Comparison of ENCODE assay signal across 8 cellular contexts in the genomic region with DNA sequence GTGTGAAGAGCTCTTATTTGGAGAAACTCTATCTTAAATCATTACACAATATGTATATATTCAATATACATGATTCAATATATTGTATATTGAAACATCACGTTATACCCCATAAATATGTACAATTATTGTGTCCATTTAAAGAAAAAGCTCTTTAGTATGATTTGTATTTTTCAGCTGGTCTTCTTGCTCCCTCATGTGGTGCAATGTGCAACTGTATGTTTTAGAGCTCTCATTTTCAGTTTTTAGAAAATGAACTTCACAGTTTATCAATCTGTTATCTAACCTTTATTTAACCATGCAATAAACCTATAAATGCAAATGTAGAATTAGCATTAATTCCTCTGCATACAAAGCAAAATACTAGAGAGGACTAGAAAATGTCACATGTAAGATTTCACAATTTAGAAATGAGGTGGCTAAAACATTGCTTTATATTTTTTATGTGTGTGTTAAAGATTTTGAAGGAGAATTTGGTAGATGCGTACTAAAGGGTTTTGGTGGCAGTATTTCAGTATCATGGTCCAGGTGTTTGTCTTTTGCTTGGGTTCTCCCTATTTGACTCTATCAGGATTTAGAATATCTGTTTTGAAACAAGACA.
DNase-seq lines count a peak whose midpoint lies in the region; ATAC-seq, FAIRE-seq and TF ChIP-seq lines count a peak whose summit lies in the region.

No MANE protein-coding gene starts in this region.

- H3K9me3 ChIP-seq in DOHH2 (ENCODE audit: control insufficient read depth, insufficient read depth, low read length) (no peaks in the 10 kb centered on the region), GM12878 (replicated peaks; ENCODE audit: control insufficient read depth, insufficient read depth, low read length) (no peaks in the 10 kb centered on the region)

- H4K20me1 ChIP-seq in DOHH2 (ENCODE audit: control insufficient read depth, insufficient read depth, low read depth, low read length) (no peaks in the 10 kb centered on the region), GM12878 (ENCODE audit: control insufficient read depth, insufficient read depth) (no peaks in the 10 kb centered on the region)

- no peaks in the 10 kb centered on the region for H3K4me1 ChIP-seq in DOHH2 (ENCODE audit: control insufficient read depth, low read length)
- no peaks in the 10 kb centered on the region for H3K4me1 ChIP-seq in GM12878 (ENCODE audit: control insufficient read depth, insufficient read depth, low read length)

- RAD21 ChIA-PET in GM12878 (lab: Charles Lee; ENCODE audit: unreplicated experiment) = interaction anchor here (0.6 to 4.2 kb wide), 20 partner anchors 12 to 1993 kb away, joined by 3 to 71 read pairs (median 4); no protein-coding TSS in a partner anchor

- TF ChIP-seq POLR2A in GM12878 (IDR thresholded peaks at IDR 0.05; ENCODE audit: low read depth, low read length) = no peak

- no peak overlapping the region for H3K27ac Mint-ChIP-seq in activated CD4-positive, alpha-beta memory T cell treated with anti-CD3 and anti-CD28 coated beads for 36 hours

- H3K27ac ChIP-seq in DOHH2 (ENCODE audit: low read depth, low read length) = no peak overlapping the region
- H3K27ac ChIP-seq in GM12878 (ENCODE audit: control insufficient read depth, insufficient read depth) = no peak overlapping the region

- H3K27me3 ChIP-seq in DOHH2 (ENCODE audit: control insufficient read depth, low read length) = peaks cover 7% of the 10 kb centered on the region
- no peaks in the 10 kb centered on the region for H3K27me3 ChIP-seq in GM12878 (replicated peaks in 1 of 2; ENCODE audit: control insufficient read depth in 2 of 2, insufficient read depth in 2 of 2, low read length in 1 of 2)

- SMC1A ChIA-PET in GM12878 (lab: Charles Lee; ENCODE audit: uncharacterized antibody, unreplicated experiment) = interaction anchor here (0.8 to 4.1 kb wide), 21 partner anchors 10 to 1516 kb away, joined by 3 to 56 read pairs (median 4); a partner anchor contains a TSS

- no peaks in the 10 kb centered on the region for H3F3A ChIP-seq in DOHH2 (ENCODE audit: control insufficient read depth, insufficient read depth)

- no peaks in the 10 kb centered on the region for H3K27me3 Mint-ChIP-seq in activated CD4-positive, alpha-beta memory T cell treated with anti-CD3 and anti-CD28 coated beads for 36 hours

- in situ Hi-C loops in GM12878 (cut with MboI) = loop anchor here (10.0 kb wide), 1 partner anchor 738 kb away; no protein-coding TSS in a partner anchor

- H3K4me1 Mint-ChIP-seq in activated CD4-positive, alpha-beta memory T cell treated with anti-CD3 and anti-CD28 coated beads for 36 hours (ENCODE audit: low read depth) = no peaks in the 10 kb centered on the region

- intact Hi-C loops in GM12878 (cut with micrococcal nuclease; ENCODE audit: unreplicated experiment) = loop anchor here (2.0 kb wide), 3 partner anchors 204 to 496 kb away; no protein-coding TSS in a partner anchor
- intact Hi-C loops in activated CD4-positive, alpha-beta memory T cell treated with anti-CD3 and anti-CD28 coated beads for 36 hours (cut with micrococcal nuclease) = no loop called here

- H3K36me3 Mint-ChIP-seq in activated CD4-positive, alpha-beta memory T cell treated with anti-CD3 and anti-CD28 coated beads for 36 hours = no peaks in the 10 kb centered on the region

- H2AFZ ChIP-seq in GM12878 (ENCODE audit: control insufficient read depth, low read depth, low read length) = no peak overlapping the region

- peak; percentile 50 for DNase-seq in HT-29 (ENCODE audit: low spot score)
- DNase-seq in GM12878 (ENCODE audit: low read depth, low spot score) = no peak
- DNase-seq in medulla oblongata (ENCODE audit: extremely low spot score) = peak; percentile 43
- no peak for DNase-seq in NCI-H1436 treated with DMSO at 0.1 percent for 48 hours (lab: John Stamatoyannopoulos, UW)
- DNase-seq in NCI-H526 treated with DMSO at 0.1 percent for 48 hours (lab: John Stamatoyannopoulos, UW) = no peak
- DNase-seq in activated CD4-positive, alpha-beta memory T cell treated with anti-CD3 and anti-CD28 coated beads for 36 hours = no peak
- DNase-seq in NCI-H1048 (lab: John Stamatoyannopoulos, UW) = no peak

- peak; percentile 43; the same call in 1 of the 3 replicates for ATAC-seq in GM12878

- peak; percentile 23 for FAIRE-seq in GM12878 (lab: Jason Lieb, UNC)

- CTCF ChIA-PET in GM12878 (lab: Yijun Ruan, JAX) = interaction anchor here (0.7 to 5.0 kb wide), 33 partner anchors 11 to 1915 kb away, joined by 3 to 101 read pairs (median 4); a partner anchor contains a TSS
- CTCF ChIA-PET in activated CD4-positive, alpha-beta memory T cell treated with anti-CD3 and anti-CD28 coated beads for 36 hours (lab: Charles Lee) = interaction anchor here (1.4 kb wide), 1 partner anchor 204 kb away, joined by 5 read pairs; no protein-coding TSS in a partner anchor

- no peak for TF ChIP-seq EP300 in GM12878 (IDR thresholded peaks at IDR 0.05; ENCODE audit: borderline replicate concordance in 1 of 2, control insufficient read depth in 1 of 2, low read depth in 2 of 2, low read length in 2 of 2)

- H3K79me2 ChIP-seq in DOHH2 (ENCODE audit: control insufficient read depth, low read length) (no peaks in the 10 kb centered on the region), GM12878 (ENCODE audit: control insufficient read depth, insufficient read depth, low read length) (no peaks in the 10 kb centered on the region)

- H3K36me3 ChIP-seq in DOHH2 (ENCODE audit: control insufficient read depth, low read length) (no peaks in the 10 kb centered on the region), GM12878 (ENCODE audit: control insufficient read depth in 2 of 2, insufficient read depth in 2 of 2, low read length in 1 of 2) (no peaks in the 10 kb centered on the region)

- 0% methylated on average over 2 of the region's 2 CpGs for WGBS in GM12878 (ENCODE audit: insufficient coverage, insufficient replicate concordance, low lambda C conversion rate, missing lambda C conversion rate)

- no TSS peak for BruUV-seq in GM12878 (replicated peaks; lab: Mats Ljungman, UMichigan)

- POLR2A ChIA-PET in GM12878 (lab: Charles Lee) = interaction anchor here (1.2 kb wide), 1 partner anchor 450 kb away, joined by 4 read pairs; no protein-coding TSS in a partner anchor
- POLR2A ChIA-PET in activated CD4-positive, alpha-beta memory T cell treated with anti-CD3 and anti-CD28 coated beads for 36 hours (lab: Charles Lee) = no interaction called here

- H3K4me3 ChIP-seq in DOHH2 (ENCODE audit: low read length) (no peak overlapping the region), GM12878 (no peak overlapping the region)

- H3K9me2 ChIP-seq in DOHH2 (replicated peaks; ENCODE audit: control insufficient read depth, low read length) = no peaks in the 10 kb centered on the region

- H3K9me3 Mint-ChIP-seq in activated CD4-positive, alpha-beta memory T cell treated with anti-CD3 and anti-CD28 coated beads for 36 hours = no peaks in the 10 kb centered on the region

- H3K4me3 Mint-ChIP-seq in activated CD4-positive, alpha-beta memory T cell treated with anti-CD3 and anti-CD28 coated beads for 36 hours = no peak overlapping the region

- TF ChIP-seq RAD21 in GM12878 (IDR thresholded peaks at IDR 0.05; ENCODE audit: insufficient read depth, low read depth, low read length) = peak; percentile 89

- no peak overlapping the region for H3K9ac ChIP-seq in GM12878 (ENCODE audit: control insufficient read depth, insufficient read depth, low read length)

- H3K4me2 ChIP-seq in DOHH2 (ENCODE audit: low read length) (no peak overlapping the region), GM12878 (ENCODE audit: control insufficient read depth, insufficient read depth) (no peak overlapping the region)

- TF ChIP-seq CTCF in DOHH2 (IDR thresholded peaks at IDR 0.05; ENCODE audit: low read depth, low read length, poor library complexity, severe bottlenecking) (peak; percentile 59), GM12878 (IDR thresholded peaks at IDR 0.05 in 2 of 3, conservative IDR thresholded peaks at IDR 0.05 in 1 of 3; ENCODE audit: control insufficient read depth in 2 of 3, extremely low read depth in 1 of 3, insufficient read depth in 1 of 3, low read depth in 3 of 3, low read length in 3 of 3) (peak; percentile 54 to 64 (median 60); a peak in 5 of 6 replicates)

TF ChIP-seq in GM12878, 131 proteins besides CTCF, POLR2A, EP300 and RAD21:
- TF ChIP-seq, protein P1, sequence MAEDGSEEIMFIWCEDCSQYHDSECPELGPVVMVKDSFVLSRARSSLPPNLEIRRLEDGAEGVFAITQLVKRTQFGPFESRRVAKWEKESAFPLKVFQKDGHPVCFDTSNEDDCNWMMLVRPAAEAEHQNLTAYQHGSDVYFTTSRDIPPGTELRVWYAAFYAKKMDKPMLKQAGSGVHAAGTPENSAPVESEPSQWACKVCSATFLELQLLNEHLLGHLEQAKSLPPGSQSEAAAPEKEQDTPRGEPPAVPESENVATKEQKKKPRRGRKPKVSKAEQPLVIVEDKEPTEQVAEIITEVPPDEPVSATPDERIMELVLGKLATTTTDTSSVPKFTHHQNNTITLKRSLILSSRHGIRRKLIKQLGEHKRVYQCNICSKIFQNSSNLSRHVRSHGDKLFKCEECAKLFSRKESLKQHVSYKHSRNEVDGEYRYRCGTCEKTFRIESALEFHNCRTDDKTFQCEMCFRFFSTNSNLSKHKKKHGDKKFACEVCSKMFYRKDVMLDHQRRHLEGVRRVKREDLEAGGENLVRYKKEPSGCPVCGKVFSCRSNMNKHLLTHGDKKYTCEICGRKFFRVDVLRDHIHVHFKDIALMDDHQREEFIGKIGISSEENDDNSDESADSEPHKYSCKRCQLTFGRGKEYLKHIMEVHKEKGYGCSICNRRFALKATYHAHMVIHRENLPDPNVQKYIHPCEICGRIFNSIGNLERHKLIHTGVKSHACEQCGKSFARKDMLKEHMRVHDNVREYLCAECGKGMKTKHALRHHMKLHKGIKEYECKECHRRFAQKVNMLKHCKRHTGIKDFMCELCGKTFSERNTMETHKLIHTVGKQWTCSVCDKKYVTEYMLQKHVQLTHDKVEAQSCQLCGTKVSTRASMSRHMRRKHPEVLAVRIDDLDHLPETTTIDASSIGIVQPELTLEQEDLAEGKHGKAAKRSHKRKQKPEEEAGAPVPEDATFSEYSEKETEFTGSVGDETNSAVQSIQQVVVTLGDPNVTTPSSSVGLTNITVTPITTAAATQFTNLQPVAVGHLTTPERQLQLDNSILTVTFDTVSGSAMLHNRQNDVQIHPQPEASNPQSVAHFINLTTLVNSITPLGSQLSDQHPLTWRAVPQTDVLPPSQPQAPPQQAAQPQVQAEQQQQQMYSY (CRISPR knock-in tag; IDR thresholded peaks at IDR 0.05) = no peak
- no peak for TF ChIP-seq CHD2 (IDR thresholded peaks at IDR 0.05; ENCODE audit: borderline replicate concordance, low read depth, low read length)
- peak; percentile 63; the same call in 1 of the 2 replicates for TF ChIP-seq SMC3 (IDR thresholded peaks at IDR 0.05; ENCODE audit: borderline replicate concordance, low read length)

Comparison
In these comparisons a context has a peak if more than half of its experiments do, and no peak if none do; other contexts are left out.
1. DNase-seq: peak in HT-29 (single experiment) and medulla oblongata (single experiment); none in GM12878 (single experiment), NCI-H1436 treated with DMSO at 0.1 percent for 48 hours (single experiment), NCI-H526 treated with DMSO at 0.1 percent for 48 hours (single experiment), activated CD4-positive, alpha-beta memory T cell treated with anti-CD3 and anti-CD28 coated beads for 36 hours (single experiment) and NCI-H1048 (single experiment).